ENCODE assay signal across 31 cellular contexts in the genomic region with DNA sequence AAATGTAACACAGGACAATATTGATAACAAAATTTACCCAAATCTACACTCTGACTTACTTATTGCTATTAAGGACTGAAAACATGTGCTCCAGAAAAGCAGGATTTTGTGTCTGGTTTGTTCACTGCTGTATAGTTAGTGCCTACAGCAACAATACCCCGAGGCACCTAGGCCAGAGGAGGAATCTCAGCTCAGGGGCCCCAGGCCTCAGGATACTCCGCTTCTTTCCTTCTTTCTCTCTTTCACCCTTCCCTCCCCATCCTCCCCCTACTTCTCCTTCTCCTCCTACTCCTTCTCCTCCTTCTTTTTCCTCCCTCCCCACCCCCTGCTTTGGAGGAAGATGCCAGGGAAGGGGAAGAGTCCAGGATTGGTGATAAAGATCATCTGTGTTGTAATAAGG. TPM values are rescaled to one million over a fixed set of nuclear protein-coding genes. Genes with fewer than 3 reads are reported as not detected.
"Had no signal": no experiment of that assay in that cellular context is flagged by ENCODE, and none has a peak within 500 bp of the region (broad histone marks: within the 10 kb centered on the region; RNA-seq: fewer than 3 reads in every experiment).

No MANE protein-coding gene starts in this region.

- ATAC-seq: activated CD4-positive, alpha-beta T cell treated with anti-CD3 and anti-CD28 coated beads for 36 hours; activated CD8-positive, alpha-beta memory T cell treated with anti-CD3 and anti-CD28 coated beads, Interleukin-2, amount 10 ng/mL, durations not matched to agents 7 days and 5 days; activated CD8-positive, alpha-beta T cell treated with anti-CD3 and anti-CD28 coated beads, Interleukin-2, amount 10 ng/mL, durations not matched to agents 7 days and 5 days; activated naive CD8-positive, alpha-beta T cell treated with anti-CD3 and anti-CD28 coated beads, Interleukin-2, amount 50 U/mL, for 24 hours; foreskin keratinocyte; heart left ventricle had no signal

- H3K27me3 ChIP-seq: breast epithelium, esophagus muscularis mucosa, foreskin keratinocyte, heart left ventricle, pancreas, suprapubic skin, tibial artery had no signal

- H3K27me3 Mint-ChIP-seq: activated CD4-positive, alpha-beta T cell treated with anti-CD3 and anti-CD28 coated beads for 36 hours; activated CD8-positive, alpha-beta memory T cell treated with anti-CD3 and anti-CD28 coated beads, Interleukin-2, amount 10 ng/mL, durations not matched to agents 7 days and 5 days; activated naive CD4-positive, alpha-beta T cell treated with anti-CD3 and anti-CD28 coated beads, Interleukin-2, amount 50 U/mL, for 24 hours; activated naive CD8-positive, alpha-beta T cell treated with anti-CD3 and anti-CD28 coated beads, Interleukin-2, amount 50 U/mL, for 24 hours; naive thymus-derived CD4-positive, alpha-beta T cell had no signal

- H3K36me3 ChIP-seq: breast epithelium, esophagus muscularis mucosa, heart left ventricle, pancreas, prostate gland, suprapubic skin, tibial artery had no signal

- DNase-seq: activated CD4-positive, alpha-beta T cell treated with anti-CD3 and anti-CD28 coated beads for 36 hours; activated CD4-positive, CD25-positive, alpha-beta regulatory T cell; activated CD8-positive, alpha-beta memory T cell treated with anti-CD3 and anti-CD28 coated beads, Interleukin-2, amount 10 ng/mL, durations not matched to agents 7 days and 5 days; activated CD8-positive, alpha-beta T cell treated with anti-CD3 and anti-CD28 coated beads, Interleukin-2, amount 10 ng/mL, durations not matched to agents 7 days and 5 days; activated naive CD8-positive, alpha-beta T cell treated with anti-CD3 and anti-CD28 coated beads, Interleukin-2, amount 50 U/mL, for 24 hours; activated T-cell treated with anti-CD3 and anti-CD28 coated beads, Interleukin-2, amount 50 U/mL, for 48 hours; central memory CD4-positive, alpha-beta T cell; dermis blood vessel endothelial cell; effector CD4-positive, alpha-beta T cell; foreskin keratinocyte; heart left ventricle; hypothalamus; immature natural killer cell; midbrain; naive thymus-derived CD4-positive, alpha-beta T cell; nucleus accumbens; pancreas; stimulated activated CD4-positive, alpha-beta T cell treated with anti-CD3 and anti-CD28 coated beads, Interleukin-1b, Interleukin-23, amount 100 ng/mL, for 48 hours; stimulated activated CD4-positive, alpha-beta T cell treated with anti-CD3 and anti-CD28 coated beads, Interleukin-4, amount 100 ng/mL, for 4 hours; stimulated activated CD8-positive, alpha-beta memory T cell treated with anti-CD3 and anti-CD28 coated beads, Interleukin-4, amount 100 ng/mL, for 48 hours; stimulated activated naive CD4-positive, alpha-beta T cell; tibial artery had no signal

- H3K4me3 ChIP-seq: breast epithelium, esophagus muscularis mucosa, heart left ventricle, pancreas, prostate gland, smooth muscle cell, suprapubic skin, tibial artery had no signal

- H3K27ac ChIP-seq: breast epithelium, esophagus muscularis mucosa, foreskin keratinocyte, prostate gland, suprapubic skin, tibial artery had no signal

- H3K4me3 Mint-ChIP-seq: activated CD4-positive, alpha-beta T cell treated with anti-CD3 and anti-CD28 coated beads for 36 hours; activated CD8-positive, alpha-beta memory T cell treated with anti-CD3 and anti-CD28 coated beads, Interleukin-2, amount 10 ng/mL, durations not matched to agents 7 days and 5 days; activated CD8-positive, alpha-beta T cell treated with anti-CD3 and anti-CD28 coated beads, Interleukin-2, amount 10 ng/mL, durations not matched to agents 7 days and 5 days; activated naive CD4-positive, alpha-beta T cell treated with anti-CD3 and anti-CD28 coated beads, Interleukin-2, amount 50 U/mL, for 24 hours; activated naive CD8-positive, alpha-beta T cell treated with anti-CD3 and anti-CD28 coated beads, Interleukin-2, amount 50 U/mL, for 24 hours; immature natural killer cell; naive thymus-derived CD4-positive, alpha-beta T cell; T-helper 2 cell treated with Interferon-gamma antibody and Interleukin-4, amounts not matched to agents 5 μg/mL and 100 μg/mL, for 36 hours had no signal

- H3K4me2 ChIP-seq: smooth muscle cell had no signal

- H3K4me1 ChIP-seq: breast epithelium, esophagus muscularis mucosa, prostate gland, suprapubic skin had no signal

- H3K9me3 ChIP-seq: breast epithelium, esophagus muscularis mucosa, pancreas, prostate gland, suprapubic skin, tibial artery had no signal

- H3K27ac Mint-ChIP-seq: activated CD4-positive, alpha-beta T cell treated with anti-CD3 and anti-CD28 coated beads for 36 hours; activated CD8-positive, alpha-beta memory T cell treated with anti-CD3 and anti-CD28 coated beads, Interleukin-2, amount 10 ng/mL, durations not matched to agents 7 days and 5 days; activated CD8-positive, alpha-beta T cell treated with anti-CD3 and anti-CD28 coated beads, Interleukin-2, amount 10 ng/mL, durations not matched to agents 7 days and 5 days; activated naive CD4-positive, alpha-beta T cell treated with anti-CD3 and anti-CD28 coated beads, Interleukin-2, amount 50 U/mL, for 24 hours; activated naive CD8-positive, alpha-beta T cell treated with anti-CD3 and anti-CD28 coated beads, Interleukin-2, amount 50 U/mL, for 24 hours; activated T-helper 2 cell treated with anti-CD3 and anti-CD28 coated beads, Interferon-gamma antibody, Interleukin-2, Interleukin-4, amounts not matched to agents 10 μg/mL and 5 μg/mL and 100 μg/mL, durations not matched to agents 14 hours and 24 hours and 36 hours; T-helper 2 cell treated with Interferon-gamma antibody and Interleukin-4, amounts not matched to agents 5 μg/mL and 100 μg/mL, for 36 hours had no signal

- H3K9me3 Mint-ChIP-seq: activated naive CD4-positive, alpha-beta T cell treated with anti-CD3 and anti-CD28 coated beads, Interleukin-2, amount 50 U/mL, for 24 hours; activated naive CD8-positive, alpha-beta T cell treated with anti-CD3 and anti-CD28 coated beads, Interleukin-2, amount 50 U/mL, for 24 hours; activated T-helper 2 cell treated with anti-CD3 and anti-CD28 coated beads, Interferon-gamma antibody, Interleukin-2, Interleukin-4, amounts not matched to agents 10 μg/mL and 5 μg/mL and 100 μg/mL, durations not matched to agents 14 hours and 24 hours and 36 hours; immature natural killer cell; naive thymus-derived CD4-positive, alpha-beta T cell; T-helper 2 cell treated with Interferon-gamma antibody and Interleukin-4, amounts not matched to agents 5 μg/mL and 100 μg/mL, for 36 hours had no signal

RNA-seq across cellular contexts. Expression of gene VNN2, which starts 1.0 kb away (rescaled TPM):
- total RNA-seq: dermis blood vessel endothelial cell, foreskin keratinocyte, smooth muscle cell had no signal
- polyA plus RNA-seq: foreskin keratinocyte, neural cell, smooth muscle cell had no signal

RNA-seq across cellular contexts. Expression of gene VNN1, which starts 44.8 kb away (rescaled TPM):
- total RNA-seq: activated CD4-positive, alpha-beta T cell treated with anti-CD3 and anti-CD28 coated beads for 36 hours; activated CD8-positive, alpha-beta memory T cell treated with anti-CD3 and anti-CD28 coated beads, Interleukin-2, amount 10 ng/mL, durations not matched to agents 7 days and 5 days; activated CD8-positive, alpha-beta T cell treated with anti-CD3 and anti-CD28 coated beads, Interleukin-2, amount 10 ng/mL, durations not matched to agents 7 days and 5 days; activated T-helper 2 cell treated with anti-CD3 and anti-CD28 coated beads, Interferon-gamma antibody, Interleukin-2, Interleukin-4, amounts not matched to agents 10 μg/mL and 5 μg/mL and 100 μg/mL, durations not matched to agents 14 hours and 24 hours and 36 hours; dermis blood vessel endothelial cell had no signal
- polyA plus RNA-seq: naive thymus-derived CD4-positive, alpha-beta T cell; neural cell had no signal
